Comparison of ENCODE assay signal across 9 cellular contexts in the genomic region with DNA sequence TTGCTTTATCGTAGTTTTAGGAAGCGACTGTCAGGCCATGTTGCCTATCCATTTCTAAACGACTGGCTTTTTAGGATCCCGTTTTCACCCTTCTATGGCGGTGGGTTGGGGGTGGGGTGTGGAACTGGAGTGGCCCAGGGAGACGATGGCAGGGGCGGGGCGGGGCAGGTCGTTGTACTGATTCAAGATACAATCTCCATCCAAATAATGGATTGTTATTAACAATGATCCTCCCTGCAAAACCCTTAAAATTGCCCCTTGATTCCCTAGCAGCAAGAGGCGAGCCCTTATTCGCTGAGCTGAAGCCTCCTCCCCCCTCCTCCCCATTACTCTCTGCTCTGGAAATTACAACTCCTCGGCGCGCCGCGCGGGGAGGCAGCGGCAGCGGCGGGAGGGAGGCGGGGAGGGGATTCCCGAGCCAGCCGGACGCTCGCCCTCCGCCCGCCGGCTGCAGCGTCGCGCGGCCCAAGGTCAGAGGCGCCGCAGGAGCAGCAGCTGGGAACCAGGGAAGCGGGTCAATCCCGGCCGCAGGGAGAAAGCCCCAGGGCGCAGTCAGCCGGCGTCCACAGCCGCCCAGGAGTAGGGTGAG. TPM values are rescaled to one million over a fixed set of nuclear protein-coding genes. Genes with fewer than 3 reads are reported as not detected.
DNase-seq lines count a peak whose midpoint lies in the region; ATAC-seq and TF ChIP-seq lines count a peak whose summit lies in the region.
"Had no signal": no experiment of that assay in that cellular context is flagged by ENCODE, and none has a peak within 500 bp of the region (broad histone marks: within the 10 kb centered on the region; RNA-seq: fewer than 3 reads in every experiment).

A gene (plus strand): TSS at position 348 of the 589 bp plus-strand sequence. CDS start 912 bp downstream, outside the sequence.

- WGBS in psoas muscle, 3 donors, result 1% methylated on average over 26 to 41 of the region's 41 CpGs

- DNase-seq in activated CD4-positive, alpha-beta memory T cell treated with anti-CD3 and anti-CD28 coated beads for 36 hours, result no peak
- DNase-seq in activated CD4-positive, alpha-beta memory T cell treated with anti-CD3 and anti-CD28 coated beads, Interleukin-2, amount 10 ng/mL, durations not matched to agents 7 days and 5 days, result no peak
- DNase-seq in RPMI7951 (ENCODE audit: low read depth), result peak; percentile 42
- peak; percentile 75 for DNase-seq in glutamatergic neuron
- DNase-seq in psoas muscle, result no peak
- no peak for DNase-seq in NCI-H1048 (lab: John Stamatoyannopoulos, UW)

- intact Hi-C loops in activated CD4-positive, alpha-beta memory T cell treated with anti-CD3 and anti-CD28 coated beads for 36 hours (cut with micrococcal nuclease), result no loop called here
- intact Hi-C loops in psoas muscle (cut with DNase I), result no loop called here

- peak within 1 kb of the TSS; percentile 8 for H3K4me3 Mint-ChIP-seq in activated CD4-positive, alpha-beta memory T cell treated with anti-CD3 and anti-CD28 coated beads for 36 hours
- H3K4me3 Mint-ChIP-seq in activated CD4-positive, alpha-beta memory T cell treated with anti-CD3 and anti-CD28 coated beads, Interleukin-2, amount 10 ng/mL, durations not matched to agents 7 days and 5 days, result no peak within 1 kb of the TSS
- H3K4me3 Mint-ChIP-seq in glutamatergic neuron (ENCODE audit: unreplicated experiment), result peak within 1 kb of the TSS; percentile 81

- no peaks in the 10 kb centered on the region for H3K9me3 ChIP-seq in psoas muscle

- no peak within 1 kb of the TSS for H3K27ac Mint-ChIP-seq in activated CD4-positive, alpha-beta memory T cell treated with anti-CD3 and anti-CD28 coated beads for 36 hours
- H3K27ac Mint-ChIP-seq in activated CD4-positive, alpha-beta memory T cell treated with anti-CD3 and anti-CD28 coated beads, Interleukin-2, amount 10 ng/mL, durations not matched to agents 7 days and 5 days, result no peak within 1 kb of the TSS
- H3K27ac Mint-ChIP-seq in glutamatergic neuron (ENCODE audit: unreplicated experiment), result no peak within 1 kb of the TSS

- peaks cover 58% of the 10 kb centered on the region for H3K27me3 Mint-ChIP-seq in activated CD4-positive, alpha-beta memory T cell treated with anti-CD3 and anti-CD28 coated beads for 36 hours
- H3K27me3 Mint-ChIP-seq in activated CD4-positive, alpha-beta memory T cell treated with anti-CD3 and anti-CD28 coated beads, Interleukin-2, amount 10 ng/mL, durations not matched to agents 7 days and 5 days, result peaks cover 58% of the 10 kb centered on the region
- H3K27me3 Mint-ChIP-seq in glutamatergic neuron (ENCODE audit: unreplicated experiment), result peaks cover 13% of the 10 kb centered on the region

- no peaks in the 10 kb centered on the region for H3K36me3 ChIP-seq in psoas muscle (ENCODE audit: insufficient read depth in 1 of 2, low read depth in 1 of 2)

- no peaks in the 10 kb centered on the region for H3K9me3 Mint-ChIP-seq in activated CD4-positive, alpha-beta memory T cell treated with anti-CD3 and anti-CD28 coated beads for 36 hours
- H3K9me3 Mint-ChIP-seq in activated CD4-positive, alpha-beta memory T cell treated with anti-CD3 and anti-CD28 coated beads, Interleukin-2, amount 10 ng/mL, durations not matched to agents 7 days and 5 days, result no peaks in the 10 kb centered on the region
- peaks cover 4% of the 10 kb centered on the region for H3K9me3 Mint-ChIP-seq in glutamatergic neuron (ENCODE audit: unreplicated experiment)

- CTCF ChIA-PET in activated CD4-positive, alpha-beta memory T cell treated with anti-CD3 and anti-CD28 coated beads for 36 hours (lab: Charles Lee), result interaction anchor here (0.6 to 1.1 kb wide), 2 partner anchors 13 to 118 kb away, joined by 3 read pairs; no protein-coding TSS in a partner anchor
- CTCF ChIA-PET in activated CD4-positive, alpha-beta memory T cell treated with anti-CD3 and anti-CD28 coated beads, Interleukin-2, amount 10 ng/mL, durations not matched to agents 7 days and 5 days (lab: Charles Lee), result no interaction called here

- H3K4me1 Mint-ChIP-seq in activated CD4-positive, alpha-beta memory T cell treated with anti-CD3 and anti-CD28 coated beads for 36 hours (ENCODE audit: low read depth), result peaks cover 7% of the 10 kb centered on the region
- H3K4me1 Mint-ChIP-seq in activated CD4-positive, alpha-beta memory T cell treated with anti-CD3 and anti-CD28 coated beads, Interleukin-2, amount 10 ng/mL, durations not matched to agents 7 days and 5 days, result peaks cover 1% of the 10 kb centered on the region
- no peaks in the 10 kb centered on the region for H3K4me1 Mint-ChIP-seq in glutamatergic neuron (ENCODE audit: low read depth, unreplicated experiment)

- peak within 1 kb of the TSS; percentile 60 for H3K4me3 ChIP-seq in psoas muscle

- ATAC-seq in psoas muscle (peak in 2 of 4 donors; percentile 56 to 57), HG02870 (IDR thresholded peaks at IDR 0.05; ENCODE audit: unreplicated experiment) (no peak), GM19023 (IDR thresholded peaks at IDR 0.05; ENCODE audit: unreplicated experiment) (no peak)

- POLR2A ChIA-PET in activated CD4-positive, alpha-beta memory T cell treated with anti-CD3 and anti-CD28 coated beads for 36 hours (lab: Charles Lee), result no interaction called here
- POLR2A ChIA-PET in activated CD4-positive, alpha-beta memory T cell treated with anti-CD3 and anti-CD28 coated beads, Interleukin-2, amount 10 ng/mL, durations not matched to agents 7 days and 5 days (lab: Charles Lee), result no interaction called here

- peaks cover 7% of the 10 kb centered on the region for H3K4me1 ChIP-seq in psoas muscle

- H3K36me3 Mint-ChIP-seq in activated CD4-positive, alpha-beta memory T cell treated with anti-CD3 and anti-CD28 coated beads for 36 hours, result no peaks in the 10 kb centered on the region
- H3K36me3 Mint-ChIP-seq in activated CD4-positive, alpha-beta memory T cell treated with anti-CD3 and anti-CD28 coated beads, Interleukin-2, amount 10 ng/mL, durations not matched to agents 7 days and 5 days (ENCODE audit: low read depth), result no peaks in the 10 kb centered on the region
- no peaks in the 10 kb centered on the region for H3K36me3 Mint-ChIP-seq in glutamatergic neuron (ENCODE audit: unreplicated experiment)

- no peak for TF ChIP-seq CTCF in glutamatergic neuron (IDR thresholded peaks at IDR 0.05; ENCODE audit: partially characterized antibody, unreplicated experiment)
- TF ChIP-seq CTCF in psoas muscle (IDR thresholded peaks at IDR 0.05), result no peak

- H3K27ac ChIP-seq in psoas muscle, result no peak within 1 kb of the TSS

- peaks cover 7 to 66% (median 13%) of the 10 kb centered on the region in 3 donors for H3K27me3 ChIP-seq in psoas muscle (ENCODE audit: insufficient read depth in 3 of 3, low read length in 2 of 3)

RNA-seq across cellular contexts. Expression of the gene that starts here (rescaled TPM):
- not detected for total RNA-seq in activated CD4-positive, alpha-beta memory T cell treated with anti-CD3 and anti-CD28 coated beads for 36 hours
- not detected for total RNA-seq in activated CD4-positive, alpha-beta memory T cell treated with anti-CD3 and anti-CD28 coated beads, Interleukin-2, amount 10 ng/mL, durations not matched to agents 7 days and 5 days
- total RNA-seq in RPMI7951 (2014; rRNA removed; shearing (Covaris generic)), result not detected in 2 replicates
- total RNA-seq in glutamatergic neuron (ENCODE audit: unreplicated experiment) (3.9 TPM), psoas muscle (under 1 TPM in 1 of 4 donors, not detected in 3; 0.06 TPM)
- not detected for polyA plus RNA-seq in psoas muscle
- total RNA-seq: lung microvascular endothelial cell had no signal

Comparison
In these comparisons a context has a peak if more than half of its experiments do, and no peak if none do; other contexts are left out.
1. Peak in DNase-seq in RPMI7951; RNA of the gene not detected or under 1 TPM.